Comparison of ENCODE assay signal across 2 cellular contexts in the genomic region with DNA sequence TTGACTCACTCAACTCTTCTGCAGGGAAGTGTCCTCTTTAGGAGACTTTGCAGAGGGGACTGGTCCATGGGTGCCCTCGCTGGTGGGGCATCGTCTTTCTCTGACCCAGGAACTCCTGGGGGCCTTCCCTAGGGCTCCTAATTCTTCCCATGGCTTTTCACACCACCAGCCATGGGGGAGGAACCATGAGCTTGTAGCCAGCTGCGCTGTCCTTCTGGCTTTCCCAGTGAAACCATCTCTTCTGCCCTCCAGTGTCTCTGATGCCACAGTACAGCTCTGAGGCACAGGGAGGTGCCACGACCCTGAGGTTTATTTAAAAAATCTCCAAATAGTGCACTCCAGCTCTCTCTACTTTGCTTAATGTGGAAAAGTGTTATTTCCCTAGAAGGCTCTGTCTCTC.
TF ChIP-seq lines count a peak whose summit lies in the region.

No MANE protein-coding gene starts in this region.

TF ChIP-seq in HCT116, 20 proteins besides CTCF, POLR2A, EP300 and RAD21:
- TF ChIP-seq EZH2phosphoT487 (IDR thresholded peaks at IDR 0.05; ENCODE audit: borderline replicate concordance), result no peak
- TF ChIP-seq JUND (IDR thresholded peaks at IDR 0.05), result no peak
- TF ChIP-seq, protein P1, sequence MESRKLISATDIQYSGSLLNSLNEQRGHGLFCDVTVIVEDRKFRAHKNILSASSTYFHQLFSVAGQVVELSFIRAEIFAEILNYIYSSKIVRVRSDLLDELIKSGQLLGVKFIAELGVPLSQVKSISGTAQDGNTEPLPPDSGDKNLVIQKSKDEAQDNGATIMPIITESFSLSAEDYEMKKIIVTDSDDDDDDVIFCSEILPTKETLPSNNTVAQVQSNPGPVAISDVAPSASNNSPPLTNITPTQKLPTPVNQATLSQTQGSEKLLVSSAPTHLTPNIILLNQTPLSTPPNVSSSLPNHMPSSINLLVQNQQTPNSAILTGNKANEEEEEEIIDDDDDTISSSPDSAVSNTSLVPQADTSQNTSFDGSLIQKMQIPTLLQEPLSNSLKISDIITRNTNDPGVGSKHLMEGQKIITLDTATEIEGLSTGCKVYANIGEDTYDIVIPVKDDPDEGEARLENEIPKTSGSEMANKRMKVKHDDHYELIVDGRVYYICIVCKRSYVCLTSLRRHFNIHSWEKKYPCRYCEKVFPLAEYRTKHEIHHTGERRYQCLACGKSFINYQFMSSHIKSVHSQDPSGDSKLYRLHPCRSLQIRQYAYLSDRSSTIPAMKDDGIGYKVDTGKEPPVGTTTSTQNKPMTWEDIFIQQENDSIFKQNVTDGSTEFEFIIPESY (IDR thresholded peaks at IDR 0.05; ENCODE audit: extremely low read depth, insufficient replicate concordance, low read length), result no peak
- TF ChIP-seq, protein P2, sequence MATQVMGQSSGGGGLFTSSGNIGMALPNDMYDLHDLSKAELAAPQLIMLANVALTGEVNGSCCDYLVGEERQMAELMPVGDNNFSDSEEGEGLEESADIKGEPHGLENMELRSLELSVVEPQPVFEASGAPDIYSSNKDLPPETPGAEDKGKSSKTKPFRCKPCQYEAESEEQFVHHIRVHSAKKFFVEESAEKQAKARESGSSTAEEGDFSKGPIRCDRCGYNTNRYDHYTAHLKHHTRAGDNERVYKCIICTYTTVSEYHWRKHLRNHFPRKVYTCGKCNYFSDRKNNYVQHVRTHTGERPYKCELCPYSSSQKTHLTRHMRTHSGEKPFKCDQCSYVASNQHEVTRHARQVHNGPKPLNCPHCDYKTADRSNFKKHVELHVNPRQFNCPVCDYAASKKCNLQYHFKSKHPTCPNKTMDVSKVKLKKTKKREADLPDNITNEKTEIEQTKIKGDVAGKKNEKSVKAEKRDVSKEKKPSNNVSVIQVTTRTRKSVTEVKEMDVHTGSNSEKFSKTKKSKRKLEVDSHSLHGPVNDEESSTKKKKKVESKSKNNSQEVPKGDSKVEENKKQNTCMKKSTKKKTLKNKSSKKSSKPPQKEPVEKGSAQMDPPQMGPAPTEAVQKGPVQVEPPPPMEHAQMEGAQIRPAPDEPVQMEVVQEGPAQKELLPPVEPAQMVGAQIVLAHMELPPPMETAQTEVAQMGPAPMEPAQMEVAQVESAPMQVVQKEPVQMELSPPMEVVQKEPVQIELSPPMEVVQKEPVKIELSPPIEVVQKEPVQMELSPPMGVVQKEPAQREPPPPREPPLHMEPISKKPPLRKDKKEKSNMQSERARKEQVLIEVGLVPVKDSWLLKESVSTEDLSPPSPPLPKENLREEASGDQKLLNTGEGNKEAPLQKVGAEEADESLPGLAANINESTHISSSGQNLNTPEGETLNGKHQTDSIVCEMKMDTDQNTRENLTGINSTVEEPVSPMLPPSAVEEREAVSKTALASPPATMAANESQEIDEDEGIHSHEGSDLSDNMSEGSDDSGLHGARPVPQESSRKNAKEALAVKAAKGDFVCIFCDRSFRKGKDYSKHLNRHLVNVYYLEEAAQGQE (IDR thresholded peaks at IDR 0.05; ENCODE audit: low read depth), result no peak
- no peak for TF ChIP-seq ZFX (IDR thresholded peaks at IDR 0.05)
- no peak for TF ChIP-seq CBX3 (IDR thresholded peaks at IDR 0.05; ENCODE audit: low read depth)
- TF ChIP-seq ELF1 (IDR thresholded peaks at IDR 0.05; ENCODE audit: borderline replicate concordance, low read depth), result no peak
- no peak for TF ChIP-seq TCF7L2 (IDR thresholded peaks at IDR 0.05; ENCODE audit: borderline replicate concordance, extremely low read depth, insufficient read depth, insufficient read length)
- TF ChIP-seq EGR1 (IDR thresholded peaks at IDR 0.05; ENCODE audit: low read depth), result no peak
- TF ChIP-seq FOSL1 (IDR thresholded peaks at IDR 0.05; ENCODE audit: low read depth), result no peak
- no peak for TF ChIP-seq EZH2 (IDR thresholded peaks at IDR 0.05)

TF ChIP-seq in H1, 55 proteins besides CTCF, POLR2A, EP300 and RAD21:
- TF ChIP-seq NANOG (IDR thresholded peaks at IDR 0.05; ENCODE audit: insufficient read depth, low read depth, low read length, poor library complexity, severe bottlenecking), result no peak
- TF ChIP-seq CREB1 (IDR thresholded peaks at IDR 0.05), result no peak
